12 cellular contexts compared by ENCODE assay signal in genomic region chr4:190031264-190031663, GRCh38. TPM values are rescaled to one million over a fixed set of nuclear protein-coding genes. Genes with fewer than 3 reads are reported as not detected.
"Had no signal": no experiment of that assay in that cellular context is flagged by ENCODE, and none has a peak within 500 bp of the region (broad histone marks: within the 10 kb centered on the region; RNA-seq: fewer than 3 reads in every experiment).

No MANE protein-coding gene starts in this region.

RNA-seq across cellular contexts. Expression of gene FRG2, which starts 4.2 kb away (rescaled TPM):
- total RNA-seq: activated B cell treated with CpG ODN at 0.5 μM for 24 hours; activated CD4-positive, alpha-beta memory T cell treated with anti-CD3 and anti-CD28 coated beads, Interleukin-2, amount 10 ng/mL, durations not matched to agents 7 days and 5 days; activated CD4-positive, alpha-beta T cell treated with anti-CD3 and anti-CD28 coated beads, Interleukin-2, amount 10 ng/mL, durations not matched to agents 7 days and 5 days; activated naive CD4-positive, alpha-beta T cell treated with anti-CD3 and anti-CD28 coated beads for 36 hours; activated T-cell treated with anti-CD3 and anti-CD28 coated beads, Interleukin-2, amount 50 U/mL, for 4 hours; adrenal gland; aorta; astrocyte; body of pancreas; breast epithelium; cardiac septum; cerebellum had no signal

RNA-seq across cellular contexts. Expression of gene DBET, which starts 33.0 kb away (rescaled TPM):
- total RNA-seq: activated B cell treated with CpG ODN at 0.5 μM for 24 hours; activated CD4-positive, alpha-beta memory T cell treated with anti-CD3 and anti-CD28 coated beads, Interleukin-2, amount 10 ng/mL, durations not matched to agents 7 days and 5 days; activated CD4-positive, alpha-beta T cell treated with anti-CD3 and anti-CD28 coated beads, Interleukin-2, amount 10 ng/mL, durations not matched to agents 7 days and 5 days; adrenal gland; aorta; astrocyte; body of pancreas; breast epithelium; cerebellum had no signal
